Comparison of ENCODE assay signal across 20 cellular contexts in genomic region chr11:27255447-27255828, GRCh38.
DNase-seq lines count a peak whose midpoint lies in the region; ATAC-seq and TF ChIP-seq lines count a peak whose summit lies in the region.
"Had no signal": no experiment of that assay in that cellular context is flagged by ENCODE, and none has a peak within 500 bp of the region (broad histone marks: within the 10 kb centered on the region; RNA-seq: fewer than 3 reads in every experiment).

No MANE protein-coding gene starts in this region.

- no peak for ATAC-seq in activated T-helper 17 cell treated with anti-CD3 and anti-CD28 coated beads, Interleukin-2, amount 50 U/mL, for 72 hours (replicated peaks)
- ATAC-seq: left colon had no signal

- no peaks in the 10 kb centered on the region for H3K79me2 ChIP-seq in neural cell (replicated peaks; ENCODE audit: insufficient read depth, low read length)

- no peak overlapping the region for H3K4me2 ChIP-seq in neural cell (ENCODE audit: low read length)

- H3K27ac Mint-ChIP-seq in chondrocyte (ENCODE audit: unreplicated experiment), result peak overlapping the region; percentile 84
- no peak overlapping the region for H3K27ac Mint-ChIP-seq in activated T-helper 17 cell treated with anti-CD3 and anti-CD28 coated beads, Interleukin-2, amount 50 U/mL, for 72 hours

- H3K4me1 Mint-ChIP-seq in chondrocyte (ENCODE audit: low read depth), result peaks cover 23% of the 10 kb centered on the region
- H3K4me1 Mint-ChIP-seq in activated T-helper 17 cell treated with anti-CD3 and anti-CD28 coated beads, Interleukin-2, amount 50 U/mL, for 72 hours, result no peaks in the 10 kb centered on the region

- TF ChIP-seq RAD21 in neural cell (conservative IDR thresholded peaks at IDR 0.05), result no peak

- no peak overlapping the region for H3K4me3 Mint-ChIP-seq in chondrocyte (ENCODE audit: unreplicated experiment)
- no peak overlapping the region for H3K4me3 Mint-ChIP-seq in activated T-helper 17 cell treated with anti-CD3 and anti-CD28 coated beads, Interleukin-2, amount 50 U/mL, for 72 hours

- no peak overlapping the region for H3K9ac ChIP-seq in neural cell (ENCODE audit: low read length)

- intact Hi-C loops in thyroid gland (cut with DNase I), result no loop called here

- H3K27ac ChIP-seq in neural cell (ENCODE audit: low read length), result peak overlapping the region; percentile 46
- no peak overlapping the region for H3K27ac ChIP-seq in thyroid gland
- H3K27ac ChIP-seq: vagina had no signal

- H3K36me3 ChIP-seq in neural cell (ENCODE audit: insufficient read depth, low read length) (no peaks in the 10 kb centered on the region), thyroid gland (no peaks in the 10 kb centered on the region)
- H3K36me3 ChIP-seq: vagina had no signal

- H3K9me3 ChIP-seq in neural cell (ENCODE audit: low read length), result no peaks in the 10 kb centered on the region
- no peaks in the 10 kb centered on the region for H3K9me3 ChIP-seq in thyroid gland
- H3K9me3 ChIP-seq: vagina had no signal

- H3F3A ChIP-seq in neural cell (ENCODE audit: insufficient read depth, low read length, poor library complexity, severe bottlenecking), result no peaks in the 10 kb centered on the region

- no peak for TF ChIP-seq POLR2A in thyroid gland (IDR thresholded peaks at IDR 0.05)

- no peaks in the 10 kb centered on the region for H3K4me1 ChIP-seq in thyroid gland
- H3K4me1 ChIP-seq: vagina had no signal

- no peaks in the 10 kb centered on the region for H3K36me3 Mint-ChIP-seq in chondrocyte (ENCODE audit: low read depth)
- no peaks in the 10 kb centered on the region for H3K36me3 Mint-ChIP-seq in activated T-helper 17 cell treated with anti-CD3 and anti-CD28 coated beads, Interleukin-2, amount 50 U/mL, for 72 hours (ENCODE audit: low read depth)

- TF ChIP-seq CTCF in chondrocyte (IDR thresholded peaks at IDR 0.05) (no peak), neural cell (IDR thresholded peaks at IDR 0.05; ENCODE audit: poor library complexity, severe bottlenecking) (no peak), thyroid gland (IDR thresholded peaks at IDR 0.05) (no peak)

- DNase-seq in AG20443 (ENCODE audit: low spot score) (peak; percentile 51), NCI-H226 (peak; percentile 33), chondrocyte (ENCODE audit: low spot score) (no peak), NCI-H2171 (lab: John Stamatoyannopoulos, UW) (no peak), D341Med (ENCODE audit: low spot score) (no peak), thyroid gland (no peak)
- DNase-seq: activated CD4-positive, alpha-beta T cell treated with anti-CD3 and anti-CD28 coated beads, Interleukin-2, amount 50 U/mL, for 48 hours; activated gamma-delta T cell treated with Interleukin-2 at 50 U/mL for 16 hours; aorta; cortex of kidney; DMS79; left colon; NCI-H1417 treated with DMSO at 0.1 percent for 48 hours; NCI-H774; SHP77; stimulated activated CD4-positive, alpha-beta T cell treated with anti-CD3 and anti-CD28 coated beads, Interleukin-12 subunit alpha, Interleukin-12 subunit beta, amount 100 ng/mL, for 4 hours; stimulated activated CD8-positive, alpha-beta memory T cell treated with anti-CD3 and anti-CD28 coated beads, Interleukin-4, amount 100 ng/mL, for 48 hours had no signal

- H3K27me3 ChIP-seq in neural cell (ENCODE audit: insufficient read depth, low read depth, low read length) (no peaks in the 10 kb centered on the region), thyroid gland (no peaks in the 10 kb centered on the region)
- H3K27me3 ChIP-seq: vagina had no signal

- H3K9me2 ChIP-seq in neural cell (ENCODE audit: insufficient read depth, low read length), result no peaks in the 10 kb centered on the region

- no peaks in the 10 kb centered on the region for H3K27me3 Mint-ChIP-seq in chondrocyte (ENCODE audit: low read depth)
- H3K27me3 Mint-ChIP-seq in activated T-helper 17 cell treated with anti-CD3 and anti-CD28 coated beads, Interleukin-2, amount 50 U/mL, for 72 hours, result peaks cover 25% of the 10 kb centered on the region

- no peak for TF ChIP-seq EP300 in neural cell (conservative IDR thresholded peaks at IDR 0.05; ENCODE audit: poor library complexity, severe bottlenecking)

- H3K4me3 ChIP-seq in neural cell (ENCODE audit: low read length), result no peak overlapping the region
- no peak overlapping the region for H3K4me3 ChIP-seq in thyroid gland (replicated peaks in 1 of 3)
- H3K4me3 ChIP-seq: vagina had no signal

- H3K9me3 Mint-ChIP-seq in chondrocyte (ENCODE audit: low read depth), result peaks cover 8% of the 10 kb centered on the region
- no peaks in the 10 kb centered on the region for H3K9me3 Mint-ChIP-seq in activated T-helper 17 cell treated with anti-CD3 and anti-CD28 coated beads, Interleukin-2, amount 50 U/mL, for 72 hours

- H2AFZ ChIP-seq in neural cell (ENCODE audit: low read depth, low read length), result no peak overlapping the region

- no peaks in the 10 kb centered on the region for H4K20me1 ChIP-seq in neural cell (ENCODE audit: insufficient read depth)

TF ChIP-seq in neural cell, 6 proteins besides CTCF, POLR2A, EP300 and RAD21:
- TF ChIP-seq POLR2AphosphoS5 (IDR thresholded peaks at IDR 0.05) (no peak), SMC3 (conservative IDR thresholded peaks at IDR 0.05; ENCODE audit: poor library complexity) (no peak), MXI1 (conservative IDR thresholded peaks at IDR 0.05; ENCODE audit: poor library complexity, severe bottlenecking) (no peak), EZH2 (IDR thresholded peaks at IDR 0.05; ENCODE audit: borderline replicate concordance, insufficient read depth, low read length, poor library complexity, severe bottlenecking) (no peak), TAF1 (IDR thresholded peaks at IDR 0.05; ENCODE audit: low read depth) (no peak)
- TF ChIP-seq, protein P1, sequence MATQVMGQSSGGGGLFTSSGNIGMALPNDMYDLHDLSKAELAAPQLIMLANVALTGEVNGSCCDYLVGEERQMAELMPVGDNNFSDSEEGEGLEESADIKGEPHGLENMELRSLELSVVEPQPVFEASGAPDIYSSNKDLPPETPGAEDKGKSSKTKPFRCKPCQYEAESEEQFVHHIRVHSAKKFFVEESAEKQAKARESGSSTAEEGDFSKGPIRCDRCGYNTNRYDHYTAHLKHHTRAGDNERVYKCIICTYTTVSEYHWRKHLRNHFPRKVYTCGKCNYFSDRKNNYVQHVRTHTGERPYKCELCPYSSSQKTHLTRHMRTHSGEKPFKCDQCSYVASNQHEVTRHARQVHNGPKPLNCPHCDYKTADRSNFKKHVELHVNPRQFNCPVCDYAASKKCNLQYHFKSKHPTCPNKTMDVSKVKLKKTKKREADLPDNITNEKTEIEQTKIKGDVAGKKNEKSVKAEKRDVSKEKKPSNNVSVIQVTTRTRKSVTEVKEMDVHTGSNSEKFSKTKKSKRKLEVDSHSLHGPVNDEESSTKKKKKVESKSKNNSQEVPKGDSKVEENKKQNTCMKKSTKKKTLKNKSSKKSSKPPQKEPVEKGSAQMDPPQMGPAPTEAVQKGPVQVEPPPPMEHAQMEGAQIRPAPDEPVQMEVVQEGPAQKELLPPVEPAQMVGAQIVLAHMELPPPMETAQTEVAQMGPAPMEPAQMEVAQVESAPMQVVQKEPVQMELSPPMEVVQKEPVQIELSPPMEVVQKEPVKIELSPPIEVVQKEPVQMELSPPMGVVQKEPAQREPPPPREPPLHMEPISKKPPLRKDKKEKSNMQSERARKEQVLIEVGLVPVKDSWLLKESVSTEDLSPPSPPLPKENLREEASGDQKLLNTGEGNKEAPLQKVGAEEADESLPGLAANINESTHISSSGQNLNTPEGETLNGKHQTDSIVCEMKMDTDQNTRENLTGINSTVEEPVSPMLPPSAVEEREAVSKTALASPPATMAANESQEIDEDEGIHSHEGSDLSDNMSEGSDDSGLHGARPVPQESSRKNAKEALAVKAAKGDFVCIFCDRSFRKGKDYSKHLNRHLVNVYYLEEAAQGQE (IDR thresholded peaks at IDR 0.05; ENCODE audit: borderline replicate concordance), result no peak
TF ChIP-seq in neural cell: peak in this region for 0.

Comparison
In these comparisons a context has a peak if more than half of its experiments do, and no peak if none do; other contexts are left out.
1. DNase-seq: peak in AG20443 (single experiment) and NCI-H226 (single experiment); none in chondrocyte (single experiment), NCI-H2171 (single experiment), D341Med (single experiment) and thyroid gland (0 of 2).